In genomic region chr10:117741524-117741923, GRCh38 we compare ENCODE assay signal across 17 cellular contexts.
A peak's percentile ranks its signal among the peaks of the same experiment; 100 is the strongest.
DNase-seq lines count a peak whose midpoint lies in the region; ATAC-seq and TF ChIP-seq lines count a peak whose summit lies in the region.
"Had no signal": no experiment of that assay in that cellular context is flagged by ENCODE, and none has a peak within 500 bp of the region (broad histone marks: within the 10 kb centered on the region; RNA-seq: fewer than 3 reads in every experiment).

No MANE protein-coding gene starts in this region.

- DNase-seq in NCI-H69 (lab: John Stamatoyannopoulos, UW) (peak; percentile 15), endodermal cell (peak; percentile 62), progenitor cell of endocrine pancreas (ENCODE audit: low spot score, unreplicated experiment) (no peak), transverse colon (no peak), coronary artery (ENCODE audit: low spot score) (no peak)
- DNase-seq: activated CD4-positive, alpha-beta T cell treated with anti-CD3 and anti-CD28 coated beads, Interleukin-2, amount 50 U/mL, for 1 hour; activated naive CD4-positive, alpha-beta T cell treated with anti-CD3 and anti-CD28 coated beads for 36 hours; body of pancreas; esophagus squamous epithelium; Kasumi-1; NCI-H446 treated with DMSO at 0.1 percent for 48 hours; stimulated activated CD4-positive, alpha-beta T cell treated with anti-CD3 and anti-CD28 coated beads, Interleukin-4, amount 100 ng/mL, for 1 hour; T1000 had no signal

- H3K36me3 ChIP-seq in endodermal cell (ENCODE audit: control insufficient read depth, insufficient read depth, low read length) = no peaks in the 10 kb centered on the region
- no peaks in the 10 kb centered on the region for H3K36me3 ChIP-seq in transverse colon
- H3K36me3 ChIP-seq: esophagus squamous epithelium had no signal

- no peak overlapping the region for H3K9ac ChIP-seq in endodermal cell (ENCODE audit: extremely low read depth, low read length, poor library complexity, severe bottlenecking)

- no peak for TF ChIP-seq EP300 in transverse colon (IDR thresholded peaks at IDR 0.05; ENCODE audit: low read depth)

- TF ChIP-seq CTCF in GM12872 (IDR thresholded peaks at IDR 0.05; ENCODE audit: insufficient read depth, low read depth, low read length) (peak; percentile 52; the same call in 2 of the 3 replicates), endodermal cell (conservative IDR thresholded peaks at IDR 0.05) (peak; percentile 68), progenitor cell of endocrine pancreas (IDR thresholded peaks at IDR 0.05; ENCODE audit: unreplicated experiment) (peak; percentile 37), transverse colon (IDR thresholded peaks at IDR 0.05) (no peak), coronary artery (IDR thresholded peaks at IDR 0.05) (no peak)

- H3K4me3 ChIP-seq in endodermal cell (ENCODE audit: low read length) = no peak overlapping the region
- H3K4me3 ChIP-seq in transverse colon = no peak overlapping the region
- no peak overlapping the region for H3K4me3 ChIP-seq in coronary artery
- H3K4me3 ChIP-seq: body of pancreas, esophagus squamous epithelium, SK-N-MC had no signal

- no peaks in the 10 kb centered on the region for H3K9me3 Mint-ChIP-seq in endodermal cell
- H3K9me3 Mint-ChIP-seq in progenitor cell of endocrine pancreas (ENCODE audit: low read depth) = no peaks in the 10 kb centered on the region
- H3K9me3 Mint-ChIP-seq: activated naive CD4-positive, alpha-beta T cell treated with anti-CD3 and anti-CD28 coated beads for 36 hours had no signal

- no peaks in the 10 kb centered on the region for H3K36me3 Mint-ChIP-seq in endodermal cell (ENCODE audit: low read depth)
- no peaks in the 10 kb centered on the region for H3K36me3 Mint-ChIP-seq in progenitor cell of endocrine pancreas (ENCODE audit: insufficient read depth)

- H3K4me1 Mint-ChIP-seq in endodermal cell (peaks cover 4% of the 10 kb centered on the region), progenitor cell of endocrine pancreas (ENCODE audit: low read depth) (no peaks in the 10 kb centered on the region)
- H3K4me1 Mint-ChIP-seq: B cell had no signal

- H3K27ac Mint-ChIP-seq in endodermal cell (no peak overlapping the region), progenitor cell of endocrine pancreas (no peak overlapping the region)
- H3K27ac Mint-ChIP-seq: activated naive CD4-positive, alpha-beta T cell treated with anti-CD3 and anti-CD28 coated beads for 36 hours; B cell had no signal

- WGBS in endodermal cell (ENCODE audit: insufficient coverage in 1 of 2, insufficient read length in 1 of 2), 2 experiments = 90 to 95% methylated on average over 4 of the region's 4 CpGs
- WGBS in transverse colon (ENCODE audit: low coverage in 1 of 2), 2 donors = 69% methylated on average over 4 of the region's 4 CpGs; no CpG with 5 or more reads in 1 of the 2 donors

- H3K9me3 ChIP-seq in endodermal cell (ENCODE audit: control insufficient read depth, low read length) = no peaks in the 10 kb centered on the region
- no peaks in the 10 kb centered on the region for H3K9me3 ChIP-seq in transverse colon
- H3K9me3 ChIP-seq: body of pancreas, esophagus squamous epithelium had no signal

- H3K27me3 Mint-ChIP-seq in endodermal cell (ENCODE audit: insufficient read depth) (peaks cover 53% of the 10 kb centered on the region), progenitor cell of endocrine pancreas (peaks cover 35% of the 10 kb centered on the region)

- H3K4me3 Mint-ChIP-seq in endodermal cell (no peak overlapping the region), progenitor cell of endocrine pancreas (ENCODE audit: low read depth) (no peak overlapping the region)
- H3K4me3 Mint-ChIP-seq: activated naive CD4-positive, alpha-beta T cell treated with anti-CD3 and anti-CD28 coated beads for 36 hours; B cell had no signal

- TF ChIP-seq POLR2A in transverse colon (IDR thresholded peaks at IDR 0.05) = no peak

- ATAC-seq in HG02973 (IDR thresholded peaks at IDR 0.05; ENCODE audit: unreplicated experiment) = no peak
- ATAC-seq: body of pancreas had no signal

- in situ Hi-C loops in transverse colon (cut with MboI; ENCODE audit: low pct_ligation_motif_present in 1 of 4, low pct_unique_long_range_greater_than_20kb in 1 of 4, low sequenced_read_pairs in 3 of 4) = no loop called here

- H3K27ac ChIP-seq in endodermal cell (ENCODE audit: low read depth, low read length) (no peak overlapping the region), transverse colon (no peak overlapping the region), coronary artery (no peak overlapping the region)
- H3K27ac ChIP-seq: body of pancreas, esophagus squamous epithelium, SK-N-MC had no signal

- no peaks in the 10 kb centered on the region for H3K4me1 ChIP-seq in endodermal cell (ENCODE audit: control insufficient read depth, insufficient read depth, low read length)
- no peaks in the 10 kb centered on the region for H3K4me1 ChIP-seq in transverse colon
- H3K4me1 ChIP-seq: body of pancreas, esophagus squamous epithelium had no signal

- H3K27me3 ChIP-seq in endodermal cell (ENCODE audit: control insufficient read depth, insufficient read depth, low read length, poor library complexity, severe bottlenecking) = peaks cover 11% of the 10 kb centered on the region
- H3K27me3 ChIP-seq in transverse colon = no peaks in the 10 kb centered on the region
- H3K27me3 ChIP-seq: body of pancreas had no signal

- intact Hi-C loops in transverse colon (cut with DNase I; ENCODE audit: low total_unique reads) = no loop called here

Comparison
In these comparisons a context has a peak if more than half of its experiments do, and no peak if none do; other contexts are left out.
1. CTCF ChIP-seq: peak in GM12872 (single experiment), endodermal cell (single experiment) and progenitor cell of endocrine pancreas (single experiment); none in transverse colon (0 of 5) and coronary artery (single experiment).
2. DNase-seq: peak in NCI-H69 (single experiment) and endodermal cell (single experiment); none in progenitor cell of endocrine pancreas (single experiment), transverse colon (single experiment) and coronary artery (single experiment).